Comparison of ENCODE assay signal across 20 cellular contexts in the genomic region with DNA sequence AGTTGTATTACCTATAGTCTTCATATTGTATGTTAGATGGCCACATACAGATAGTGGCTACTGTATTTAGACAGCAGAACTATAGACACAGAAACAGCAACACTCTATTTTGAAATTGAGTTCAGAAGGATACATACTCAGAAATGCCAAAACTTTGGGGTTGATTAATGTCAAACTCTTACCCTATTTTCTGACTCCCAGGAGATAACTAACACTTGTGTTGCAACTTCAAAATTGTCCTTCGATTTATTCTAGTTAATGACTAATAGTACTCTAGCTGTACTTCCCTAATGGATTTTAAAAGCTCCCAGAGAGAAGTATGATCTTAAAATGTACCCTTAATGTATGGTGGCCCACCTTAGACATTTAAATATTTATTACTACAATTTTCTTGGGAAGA.
DNase-seq lines count a peak whose midpoint lies in the region; ATAC-seq, FAIRE-seq and TF ChIP-seq lines count a peak whose summit lies in the region.
"Had no signal": no experiment of that assay in that cellular context is flagged by ENCODE, and none has a peak within 500 bp of the region (broad histone marks: within the 10 kb centered on the region; RNA-seq: fewer than 3 reads in every experiment).

No MANE protein-coding gene starts in this region.

- FAIRE-seq in pancreas (lab: Jason Lieb, UNC) (no peak), D721Med (lab: Jason Lieb, UNC) (no peak)
- FAIRE-seq: A204.1, GM12878, H54, K562 had no signal

- TF ChIP-seq CTCF in fibroblast of mammary gland (conservative IDR thresholded peaks at IDR 0.05; ENCODE audit: control insufficient read depth, insufficient read depth, low read depth, low read length) (no peak), pancreas (IDR thresholded peaks at IDR 0.05) (no peak), D721Med (IDR thresholded peaks at IDR 0.05; ENCODE audit: insufficient read depth, missing control alignments) (no peak)

- H3K4me2 ChIP-seq in GM23248 (ENCODE audit: unreplicated experiment) = no peak overlapping the region
- H3K4me2 ChIP-seq: GM23338 had no signal

- peak in 3 of 4 donors; percentile 16 to 56 (median 47) for ATAC-seq in pancreas
- ATAC-seq: GM12878, GM23338, K562 had no signal

- no peaks in the 10 kb centered on the region for H3K9me2 ChIP-seq in GM23248 (ENCODE audit: insufficient read depth)

- no peak overlapping the region for H3K27ac ChIP-seq in GM23248
- peak overlapping the region in 1 of 4 donors; percentile 28 for H3K27ac ChIP-seq in pancreas
- H3K27ac ChIP-seq: C4-2B had no signal

- in situ Hi-C loops in GM23248 (cut with MboI) = no loop called here

- H3K36me3 ChIP-seq in GM23248 (ENCODE audit: low read depth) (no peaks in the 10 kb centered on the region), pancreas (no peaks in the 10 kb centered on the region)

- no peak overlapping the region for H3K4me3 ChIP-seq in GM23248
- no peak overlapping the region for H3K4me3 ChIP-seq in fibroblast of mammary gland (ENCODE audit: control insufficient read depth, low read depth, low read length)
- H3K4me3 ChIP-seq in pancreas = no peak overlapping the region
- H3K4me3 ChIP-seq: GM12878, GM23338, K562 had no signal

- peaks cover 20% of the 10 kb centered on the region for H3F3A ChIP-seq in GM23248 (ENCODE audit: insufficient read depth)

- intact Hi-C loops in pancreas (cut with DNase I) = no loop called here

- no peaks in the 10 kb centered on the region for H4K20me1 ChIP-seq in GM23248 (ENCODE audit: insufficient read depth)

- H3K9ac ChIP-seq in GM23248 = no peak overlapping the region

- H3K27me3 ChIP-seq in GM23248 (replicated peaks; ENCODE audit: insufficient read depth) (no peaks in the 10 kb centered on the region), pancreas (no peaks in the 10 kb centered on the region)

- DNase-seq in GM23248 = peak; percentile 31
- peak; percentile 8 for DNase-seq in NCI-H226
- DNase-seq in fibroblast of mammary gland (ENCODE audit: low read depth) = peak; percentile 45
- no peak for DNase-seq in pancreas
- no peak for DNase-seq in NOMO-1 treated with DMSO at 0.1 percent for 48 hours (lab: John Stamatoyannopoulos, UW; ENCODE audit: unreplicated experiment)
- DNase-seq in middle frontal gyrus (ENCODE audit: extremely low spot score, low spot score) = no peak
- no peak for DNase-seq in D721Med (ENCODE audit: insufficient read length, low spot score)
- DNase-seq in stimulated activated CD4-positive, alpha-beta T cell treated with anti-CD3 and anti-CD28 coated beads, Interleukin-4, amount 100 ng/mL, for 24 hours = no peak
- DNase-seq: ACHN; AML-193; CD4-positive, alpha-beta T cell; DMS79 treated with DMSO at 0.1 percent for 48 hours; EL; HCEC 1CT had no signal

- H2AFZ ChIP-seq in GM23248 = no peak overlapping the region
- H2AFZ ChIP-seq: GM23338 had no signal

- WGBS in GM23248 (ENCODE audit: low coverage in 1 of 2, low lambda C conversion rate in 2 of 2, missing lambda C conversion rate in 2 of 2), 2 experiments = 33 to 61% methylated on average over 1 of the region's 1 CpG
- whole genome bisulfite sequencing in pancreas, 2 donors = 21 to 22% methylated on average over 1 of the region's 1 CpG

- H3K79me2 ChIP-seq in GM23248 (ENCODE audit: insufficient read depth) = no peaks in the 10 kb centered on the region

- H3K9me3 ChIP-seq in GM23248 (ENCODE audit: low read depth) = no peaks in the 10 kb centered on the region
- H3K9me3 ChIP-seq in pancreas = no peaks in the 10 kb centered on the region

- H3K4me1 ChIP-seq in GM23248 (ENCODE audit: insufficient read depth) (peaks cover 37% of the 10 kb centered on the region), pancreas (no peaks in the 10 kb centered on the region)

Comparison
In these comparisons a context has a peak if more than half of its experiments do, and no peak if none do; other contexts are left out.
1. DNase-seq: peak in GM23248 (single experiment), NCI-H226 (single experiment) and fibroblast of mammary gland (single experiment); none in pancreas (0 of 6), NOMO-1 treated with DMSO at 0.1 percent for 48 hours (single experiment), middle frontal gyrus (single experiment), D721Med (single experiment) and stimulated activated CD4-positive, alpha-beta T cell treated with anti-CD3 and anti-CD28 coated beads, Interleukin-4, amount 100 ng/mL, for 24 hours (single experiment).